Comparison of ENCODE assay signal across 16 cellular contexts in genomic region chr3:41223078-41223477, GRCh38.
"Had no signal": no experiment of that assay in that cellular context is flagged by ENCODE, and none has a peak within 500 bp of the region (broad histone marks: within the 10 kb centered on the region; RNA-seq: fewer than 3 reads in every experiment).

No MANE protein-coding gene starts in this region.

- H3K27me3 ChIP-seq: esophagus muscularis mucosa, gastroesophageal sphincter, sigmoid colon, suprapubic skin, thyroid gland had no signal

- H3K27ac Mint-ChIP-seq: memory B cell, mesothelial cell of epicardium had no signal

- H3K4me3 Mint-ChIP-seq: memory B cell, mesothelial cell of epicardium, nephron had no signal

- H3K4me3 ChIP-seq: esophagus muscularis mucosa, gastroesophageal sphincter, left ventricle myocardium inferior, lower lobe of right lung, sigmoid colon, suprapubic skin, thyroid gland had no signal

- H3K27me3 Mint-ChIP-seq: memory B cell had no signal

- H3K9me3 ChIP-seq: esophagus muscularis mucosa, gastroesophageal sphincter, left ventricle myocardium inferior, lower lobe of right lung, sigmoid colon, suprapubic skin, thyroid gland had no signal

- DNase-seq: effector memory CD4-positive, alpha-beta T cell; glutamatergic neuron; left ventricle myocardium inferior; lower lobe of right lung; sigmoid colon; small intestine; stimulated activated CD4-positive, alpha-beta T cell treated with anti-CD3 and anti-CD28 coated beads, Interleukin-2, amount 100 ng/mL, for 48 hours; stimulated activated naive CD8-positive, alpha-beta T cell treated with anti-CD3 and anti-CD28 coated beads, Interleukin-15, Interleukin-2, amounts not matched to agents 100 U/mL and 50 U/mL, for 24 hours; thyroid gland had no signal

- ATAC-seq: gastroesophageal sphincter; lower lobe of right lung; stimulated activated naive CD8-positive, alpha-beta T cell treated with anti-CD3 and anti-CD28 coated beads, Interleukin-15, Interleukin-2, amounts not matched to agents 100 U/mL and 50 U/mL, for 24 hours had no signal

- H3K9me3 Mint-ChIP-seq: memory B cell, nephron had no signal

- H3K27ac ChIP-seq: lower lobe of right lung, suprapubic skin had no signal

- FAIRE-seq: keratinocyte, small intestine had no signal
